In the genomic region with DNA sequence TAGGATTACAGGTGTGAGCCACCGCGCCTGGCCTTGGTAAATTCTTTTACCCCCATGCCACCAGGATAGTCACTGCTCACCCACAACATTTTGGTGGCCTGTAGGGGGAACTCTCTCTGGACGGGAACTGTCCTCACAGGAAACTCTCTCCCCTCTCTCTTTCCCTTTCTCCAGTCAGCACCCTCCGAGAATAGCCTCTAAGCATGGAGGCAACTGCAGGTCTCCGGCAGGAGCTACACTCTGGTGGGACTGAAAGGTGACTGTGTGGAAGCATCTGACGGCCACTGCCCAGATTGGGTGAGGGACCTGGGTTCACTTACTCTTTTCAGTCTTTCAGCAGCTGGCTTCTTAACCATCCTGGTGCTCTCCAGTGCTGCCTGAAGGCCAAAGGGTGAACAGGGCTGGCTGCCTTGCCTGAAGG, we compare ENCODE assay signal across 16 cellular contexts. TPM values are rescaled to one million over a fixed set of nuclear protein-coding genes. Genes with fewer than 3 reads are reported as not detected.
DNase-seq lines count a peak whose midpoint lies in the region; TF ChIP-seq lines count a peak whose summit lies in the region.
"Had no signal": no experiment of that assay in that cellular context is flagged by ENCODE, and none has a peak within 500 bp of the region (broad histone marks: within the 10 kb centered on the region; RNA-seq: fewer than 3 reads in every experiment).

No MANE protein-coding gene starts in this region.

- intact Hi-C loops in MCF 10A (cut with micrococcal nuclease), result no loop called here

- no TSS peak for BruUV-seq in MCF 10A (replicated peaks; lab: Mats Ljungman, UMichigan)

- H3K9ac ChIP-seq in MM.1S (ENCODE audit: low read length) (no peak overlapping the region), parathyroid adenoma (no peak overlapping the region)
- H3K9ac ChIP-seq: SK-N-SH had no signal

- no peak overlapping the region for H3K4me3 Mint-ChIP-seq in MCF 10A (ENCODE audit: unreplicated experiment)
- H3K4me3 Mint-ChIP-seq: activated CD8-positive, alpha-beta T cell treated with anti-CD3 and anti-CD28 coated beads for 36 hours had no signal

- H3K36me3 ChIP-seq in MM.1S (replicated peaks; ENCODE audit: insufficient read depth, low read length) (no peaks in the 10 kb centered on the region), parathyroid adenoma (ENCODE audit: control insufficient read depth, insufficient read depth, low read length) (no peaks in the 10 kb centered on the region)
- H3K36me3 ChIP-seq: colonic mucosa, ovary, stomach had no signal

- H3K4me1 ChIP-seq in MM.1S (ENCODE audit: low read length) (peaks cover 5% of the 10 kb centered on the region; the same call in 1 of the 2 replicates), parathyroid adenoma (peaks cover 4% of the 10 kb centered on the region)
- H3K4me1 ChIP-seq: colonic mucosa had no signal

- POLR2A ChIA-PET in MCF 10A (lab: Yijun Ruan, JAX), result no interaction called here

- H3K4me2 ChIP-seq in MM.1S (ENCODE audit: low read depth, low read length) (no peak overlapping the region), parathyroid adenoma (ENCODE audit: low read length) (no peak overlapping the region)
- H3K4me2 ChIP-seq: SK-N-SH had no signal

- no peak overlapping the region for H3K4me3 ChIP-seq in GM12864 (ENCODE audit: low read depth, low read length)
- H3K4me3 ChIP-seq in MM.1S (ENCODE audit: low read length), result no peak overlapping the region
- H3K4me3 ChIP-seq in fibroblast of mammary gland (ENCODE audit: control insufficient read depth, low read depth, low read length), result no peak overlapping the region
- H3K4me3 ChIP-seq in parathyroid adenoma (ENCODE audit: low read depth, low read length), result no peak overlapping the region
- H3K4me3 ChIP-seq: colonic mucosa, ovary, stomach had no signal

- peaks cover 14% of the 10 kb centered on the region for H3K9me3 Mint-ChIP-seq in MCF 10A (ENCODE audit: unreplicated experiment)

- H3K27me3 ChIP-seq in MM.1S (replicated peaks; ENCODE audit: insufficient read depth, low read length) (peaks cover 10% of the 10 kb centered on the region; the same call in 1 of the 2 replicates), parathyroid adenoma (ENCODE audit: control insufficient read depth, insufficient read depth, low read length) (no peaks in the 10 kb centered on the region)
- H3K27me3 ChIP-seq: colonic mucosa, ovary, stomach had no signal

- H3K36me3 Mint-ChIP-seq in MCF 10A (ENCODE audit: insufficient read depth, unreplicated experiment), result no peaks in the 10 kb centered on the region

- no peaks in the 10 kb centered on the region for H3K9me2 ChIP-seq in MM.1S (replicated peaks; ENCODE audit: insufficient read depth, low read length)
- H3K9me2 ChIP-seq: SK-N-SH had no signal

- TF ChIP-seq CTCF in GM12864 (IDR thresholded peaks at IDR 0.05; ENCODE audit: low read depth, low read length, missing control alignments), result peak; percentile 58
- TF ChIP-seq CTCF in MM.1S (IDR thresholded peaks at IDR 0.05; ENCODE audit: low read length), result peak; percentile 12
- TF ChIP-seq CTCF in fibroblast of mammary gland (conservative IDR thresholded peaks at IDR 0.05; ENCODE audit: control insufficient read depth, insufficient read depth, low read depth, low read length), result peak; percentile 28
- TF ChIP-seq CTCF in parathyroid adenoma (IDR thresholded peaks at IDR 0.05), result peak; percentile 22
- TF ChIP-seq CTCF in MCF 10A (IDR thresholded peaks at IDR 0.05; ENCODE audit: unreplicated experiment), result no peak

- H3F3A ChIP-seq in MM.1S (ENCODE audit: insufficient read depth, low read length), result no peaks in the 10 kb centered on the region

- H2AFZ ChIP-seq in MM.1S (ENCODE audit: low read length), result no peak overlapping the region
- no peak overlapping the region for H2AFZ ChIP-seq in parathyroid adenoma

- H3K4me1 Mint-ChIP-seq in MCF 10A (ENCODE audit: insufficient read depth, unreplicated experiment), result no peaks in the 10 kb centered on the region

- H3K79me2 ChIP-seq in MM.1S (ENCODE audit: low read length), result no peaks in the 10 kb centered on the region
- H3K79me2 ChIP-seq in parathyroid adenoma, result no peaks in the 10 kb centered on the region

- no peaks in the 10 kb centered on the region for H3K27me3 Mint-ChIP-seq in MCF 10A (ENCODE audit: insufficient read depth, unreplicated experiment)
- H3K27me3 Mint-ChIP-seq: activated CD8-positive, alpha-beta T cell treated with anti-CD3 and anti-CD28 coated beads for 36 hours had no signal

- CTCF ChIA-PET in MCF 10A (lab: Yijun Ruan, JAX), result interaction anchor here (0.5 to 1.5 kb wide), 2 partner anchors 31 to 878 kb away, joined by 3 read pairs; no protein-coding TSS in a partner anchor

- DNase-seq in GM12864 (ENCODE audit: low read depth) (no peak), MM.1S (no peak), fibroblast of mammary gland (ENCODE audit: low read depth) (no peak), EL (no peak), MCF 10A (ENCODE audit: unreplicated experiment) (no peak)
- DNase-seq in activated CD4-positive, CD25-positive, alpha-beta regulatory T cell treated with anti-CD3 and anti-CD28 coated beads, Interleukin-2, amount 50 U/mL, for 72 hours, result no peak
- DNase-seq: activated CD8-positive, alpha-beta T cell treated with anti-CD3 and anti-CD28 coated beads for 36 hours; colonic mucosa; DMS 273 treated with DMSO at 0.1 percent for 48 hours; NCI-H1694; ovary; SK-N-SH; stimulated activated CD4-positive, alpha-beta T cell treated with anti-CD3 and anti-CD28 coated beads, Interleukin-2, amount 100 ng/mL, for 48 hours; stomach had no signal

- H3K27ac ChIP-seq in MM.1S (ENCODE audit: low read length) (no peak overlapping the region), parathyroid adenoma (no peak overlapping the region)
- H3K27ac ChIP-seq: colonic mucosa, ovary, stomach had no signal

- no peak overlapping the region for H3K27ac Mint-ChIP-seq in MCF 10A (ENCODE audit: low read depth, unreplicated experiment)
- H3K27ac Mint-ChIP-seq: activated CD8-positive, alpha-beta T cell treated with anti-CD3 and anti-CD28 coated beads for 36 hours; activated naive CD4-positive, alpha-beta T cell treated with anti-CD3 and anti-CD28 coated beads, Interleukin-2, amount 50 U/mL, for 72 hours had no signal

- H4K20me1 ChIP-seq in MM.1S (ENCODE audit: insufficient read depth, low read length), result no peaks in the 10 kb centered on the region

- no peaks in the 10 kb centered on the region for H3K9me3 ChIP-seq in MM.1S (replicated peaks; ENCODE audit: insufficient read depth, low read length)
- no peaks in the 10 kb centered on the region for H3K9me3 ChIP-seq in parathyroid adenoma (ENCODE audit: control insufficient read depth, low read length)
- H3K9me3 ChIP-seq: colonic mucosa, ovary, SK-N-SH had no signal

RNA-seq across cellular contexts. Expression of a gene that starts 21.3 kb away (rescaled TPM):
- total RNA-seq in MCF 10A (2022), result 4.7 and 4.9 TPM in 2 replicates
